Comparison of ENCODE assay signal across 23 cellular contexts in genomic region chr1:34330061-34330460, GRCh38.
"Had no signal": no experiment of that assay in that cellular context is flagged by ENCODE, and none has a peak within 500 bp of the region (broad histone marks: within the 10 kb centered on the region; RNA-seq: fewer than 3 reads in every experiment).

No MANE protein-coding gene starts in this region.

- ATAC-seq: SK-N-SH treated with all-trans-retinoic acid at 6 μM for 48 hours, T-helper 17 cell had no signal

- H3K4me3 ChIP-seq: PC-9 had no signal

- DNase-seq: Karpas-422; KBM-7; MM.1S; MV-4-11; NCI-H1048; NCI-H1105; NCI-H1436 treated with DMSO at 0.1 percent for 48 hours; NCI-H1694; NCI-H187 treated with DMSO at 0.1 percent for 48 hours; NCI-H2029 treated with DMSO at 0.1 percent for 48 hours; NCI-H2227 treated with DMSO at 0.1 percent for 48 hours; NCI-H446 treated with DMSO at 0.1 percent for 48 hours; NCI-H510A treated with DMSO at 0.1 percent for 48 hours; NCI-H526; NCI-H748 treated with DMSO at 0.1 percent for 48 hours; NK-92 treated with Interleukin-12 subunit alpha and Interleukin-12 subunit beta, amount 100 ng/mL, for 24 hours; OCI-M1; PC-9; SHP77; T-helper 1 cell; T-helper 17 cell had no signal

- H3K27ac ChIP-seq: PC-9, RWPE1 had no signal
